In genomic region chr3:171682743-171683142, GRCh38 we compare ENCODE assay signal across 33 cellular contexts.
A peak's percentile ranks its signal among the peaks of the same experiment; 100 is the strongest.
DNase-seq lines count a peak whose midpoint lies in the region; ATAC-seq, FAIRE-seq and TF ChIP-seq lines count a peak whose summit lies in the region.
"Had no signal": no experiment of that assay in that cellular context is flagged by ENCODE, and none has a peak within 500 bp of the region (broad histone marks: within the 10 kb centered on the region; RNA-seq: fewer than 3 reads in every experiment).

No MANE protein-coding gene starts in this region.

- no peaks in the 10 kb centered on the region for H3K79me2 ChIP-seq in K562 (ENCODE audit: control insufficient read depth, insufficient read depth, low read length)

- intact Hi-C loops in K562 (cut with micrococcal nuclease) = no loop called here

- no peak for TF ChIP-seq RAD21 in K562 (CRISPR knock-in tag; conservative IDR thresholded peaks at IDR 0.05 in 1 of 2, IDR thresholded peaks at IDR 0.05 in 1 of 2)

- no TSS peak for BruUV-seq in K562 (replicated peaks; lab: Mats Ljungman, UMichigan)

- in situ Hi-C loops in K562 (cut with MboI) (no loop called here), brain microvascular endothelial cell (cut with HindIII; ENCODE audit: low pct_ligation_motif_present, low sequenced_read_pairs) (no loop called here)

- H4K20me1 ChIP-seq in K562 (replicated peaks; ENCODE audit: control insufficient read depth, insufficient read depth, low read length) = no peaks in the 10 kb centered on the region
- H4K20me1 ChIP-seq: BLaER1; BLaER1 treated with 17β-estradiol and CSF1 and Interleukin-3, amounts not matched to agents 10 nM and 100 nM had no signal

- no peaks in the 10 kb centered on the region for H3K9me1 ChIP-seq in K562 (ENCODE audit: control insufficient read depth, insufficient read depth, low read length)

- H3K27ac ChIP-seq in K562 (ENCODE audit: extremely low read depth, low read depth, low read length) (no peak overlapping the region), brain microvascular endothelial cell (no peak overlapping the region)
- H3K27ac ChIP-seq: 22Rv1; A549; BLaER1; BLaER1 treated with 17β-estradiol and CSF1 and Interleukin-3, amounts not matched to agents 10 nM and 100 nM; C4-2B had no signal

- H3K9me3 Mint-ChIP-seq in progenitor cell of endocrine pancreas (ENCODE audit: low read depth) = peaks cover 26% of the 10 kb centered on the region
- H3K9me3 Mint-ChIP-seq: CD14-positive monocyte; CD4-positive, alpha-beta memory T cell; CD4-positive, alpha-beta T cell; CD8-positive, alpha-beta memory T cell; CD8-positive, alpha-beta T cell had no signal

- H3K4me1 ChIP-seq in K562 (replicated peaks in 1 of 2; ENCODE audit: control insufficient read depth in 2 of 2, insufficient read depth in 2 of 2, low read length in 2 of 2) = no peaks in the 10 kb centered on the region; a peak in 1 of 5 replicates
- H3K4me1 ChIP-seq: BE2C; BLaER1; BLaER1 treated with 17β-estradiol and CSF1 and Interleukin-3, amounts not matched to agents 10 nM and 100 nM had no signal

- no peak for ATAC-seq in K562
- ATAC-seq: A549; CD8-positive, alpha-beta T cell had no signal

- H3K4me1 Mint-ChIP-seq in progenitor cell of endocrine pancreas (ENCODE audit: low read depth) = peaks cover 36% of the 10 kb centered on the region
- H3K4me1 Mint-ChIP-seq: B cell; CD14-positive monocyte; CD4-positive, alpha-beta memory T cell; CD4-positive, CD25-positive, alpha-beta regulatory T cell; CD8-positive, alpha-beta memory T cell had no signal

- POLR2A ChIA-PET in K562 (lab: Yijun Ruan, JAX) = no interaction called here

- 67% methylated on average over 3 of the region's 3 CpGs for WGBS in K562 (ENCODE audit: insufficient coverage, low coverage, missing lambda C conversion rate)

- FAIRE-seq in K562 (lab: Jason Lieb, UNC) = no peak
- FAIRE-seq: A204.1, A549, D721Med had no signal

- H3K4me3 ChIP-seq in K562 (no peak overlapping the region), brain microvascular endothelial cell (ENCODE audit: low read depth, low read length) (no peak overlapping the region)
- H3K4me3 ChIP-seq: A549; BLaER1; BLaER1 treated with 17β-estradiol and CSF1 and Interleukin-3, amounts not matched to agents 10 nM and 100 nM had no signal

- peak overlapping the region; percentile 8 for H3K27ac Mint-ChIP-seq in progenitor cell of endocrine pancreas
- H3K27ac Mint-ChIP-seq: B cell; CD14-positive monocyte; CD4-positive, alpha-beta T cell; CD4-positive, CD25-positive, alpha-beta regulatory T cell; CD8-positive, alpha-beta memory T cell; CD8-positive, alpha-beta T cell had no signal

- H2AFZ ChIP-seq in K562 (ENCODE audit: low read depth, low read length) = no peak overlapping the region

- no peak overlapping the region for H3K4me2 ChIP-seq in K562 (ENCODE audit: insufficient read depth, low read length)
- H3K4me2 ChIP-seq: A549; BLaER1; BLaER1 treated with 17β-estradiol and CSF1 and Interleukin-3, amounts not matched to agents 10 nM and 100 nM had no signal

- no peak for TF ChIP-seq EP300 in K562 (IDR thresholded peaks at IDR 0.05; ENCODE audit: low read length)

- no peaks in the 10 kb centered on the region for H3K9me3 ChIP-seq in K562 (replicated peaks; ENCODE audit: control insufficient read depth, insufficient read depth, low read depth, low read length)
- H3K9me3 ChIP-seq: A549; BE2C; BLaER1; BLaER1 treated with 17β-estradiol and CSF1 and Interleukin-3, amounts not matched to agents 10 nM and 100 nM; Caco-2 had no signal

- H3K4me3 Mint-ChIP-seq in progenitor cell of endocrine pancreas (ENCODE audit: low read depth) = no peak overlapping the region
- H3K4me3 Mint-ChIP-seq: B cell; CD14-positive monocyte; CD4-positive, alpha-beta memory T cell; CD4-positive, alpha-beta T cell; CD4-positive, CD25-positive, alpha-beta regulatory T cell; CD8-positive, alpha-beta memory T cell; CD8-positive, alpha-beta T cell had no signal

- H3K36me3 Mint-ChIP-seq in progenitor cell of endocrine pancreas (ENCODE audit: insufficient read depth) = peaks cover 51% of the 10 kb centered on the region
- H3K36me3 Mint-ChIP-seq: CD4-positive, alpha-beta memory T cell; CD4-positive, CD25-positive, alpha-beta regulatory T cell; CD8-positive, alpha-beta T cell had no signal

- CTCF ChIA-PET in K562 (lab: Yijun Ruan, JAX; ENCODE audit: low intra/inter-chr PET ratio) = no interaction called here

- no peak for TF ChIP-seq POLR2A in K562 (conservative IDR thresholded peaks at IDR 0.05)

- no peak for DNase-seq in K562 (ENCODE audit: extremely low read depth in 1 of 4, low spot score in 3 of 4)
- DNase-seq in progenitor cell of endocrine pancreas (ENCODE audit: low spot score, unreplicated experiment) = no peak
- DNase-seq in activated CD4-positive, alpha-beta T cell treated with anti-CD3 and anti-CD28 coated beads, Interleukin-2, amount 50 U/mL, for 1 hour = no peak
- no peak for DNase-seq in brain microvascular endothelial cell
- DNase-seq: 8988T; ACHN; AML-193; BE2C; C1 segment of cervical spinal cord; Caco-2; Calu3; CD4-positive, alpha-beta memory T cell; CD4-positive, alpha-beta T cell; CD4-positive, CD25-positive, alpha-beta regulatory T cell; CD8-positive, alpha-beta memory T cell; CD8-positive, alpha-beta T cell; COR-L47; DMS 273 treated with DMSO at 0.1 percent for 48 hours; DMS153; DMS53; DMS79; DMS79 treated with DMSO at 0.1 percent for 48 hours; DND-41; EL had no signal

- no peaks in the 10 kb centered on the region for H3K27me3 ChIP-seq in K562 (ENCODE audit: control insufficient read depth in 2 of 2, insufficient read depth in 2 of 2, low read length in 2 of 2)
- H3K27me3 ChIP-seq in brain microvascular endothelial cell (replicated peaks) = no peaks in the 10 kb centered on the region
- H3K27me3 ChIP-seq: BE2C; BLaER1; BLaER1 treated with 17β-estradiol and CSF1 and Interleukin-3, amounts not matched to agents 10 nM and 100 nM had no signal

- H3K9ac ChIP-seq in K562 (ENCODE audit: insufficient read depth in 1 of 2, low read depth in 2 of 2, low read length in 2 of 2) = no peak overlapping the region
- H3K9ac ChIP-seq: BLaER1; BLaER1 treated with 17β-estradiol and CSF1 and Interleukin-3, amounts not matched to agents 10 nM and 100 nM had no signal

- H3K36me3 ChIP-seq in K562 (ENCODE audit: control insufficient read depth, insufficient read depth, low read length) (0 out of 3 replicates have a peak, but pooled peaks cover 3% of the 10 kb centered on the region), brain microvascular endothelial cell (replicated peaks) (peaks cover 3% of the 10 kb centered on the region)
- H3K36me3 ChIP-seq: BE2C, BLaER1 had no signal

- TF ChIP-seq CTCF in K562 (IDR thresholded peaks at IDR 0.05 in 2 of 3, conservative IDR thresholded peaks at IDR 0.05 in 1 of 3; ENCODE audit: insufficient read depth in 2 of 3, low read depth in 1 of 3, low read length in 3 of 3) (no peak), progenitor cell of endocrine pancreas (IDR thresholded peaks at IDR 0.05; ENCODE audit: unreplicated experiment) (no peak), brain microvascular endothelial cell (IDR thresholded peaks at IDR 0.05; ENCODE audit: low read depth, low read length, missing control alignments) (no peak)

- no peaks in the 10 kb centered on the region for H3K27me3 Mint-ChIP-seq in progenitor cell of endocrine pancreas
- H3K27me3 Mint-ChIP-seq: CD4-positive, alpha-beta T cell had no signal

TF ChIP-seq in K562, 482 proteins besides CTCF, POLR2A, EP300 and RAD21 (continues in another document):
- TF ChIP-seq POLR3G (IDR thresholded peaks at IDR 0.05; ENCODE audit: extremely low read depth, insufficient read length, insufficient replicate concordance) = no peak
- TF ChIP-seq CBFB (CRISPR knock-in tag; IDR thresholded peaks at IDR 0.05) = no peak
- no peak for TF ChIP-seq ZNF644 (tag; IDR thresholded peaks at IDR 0.05; ENCODE audit: low read depth)
- TF ChIP-seq ZNF707 (CRISPR knock-in tag; conservative IDR thresholded peaks at IDR 0.05) = 0 out of 2 replicates have a peak, but pooled peaks have one; percentile 39
- TF ChIP-seq AFF1 (IDR thresholded peaks at IDR 0.05; ENCODE audit: low read depth in 1 of 2, partially characterized antibody in 2 of 2) = no peak
- peak; percentile 62; the same call in 1 of the 2 replicates for TF ChIP-seq ZNF277 (CRISPR knock-in tag; IDR thresholded peaks at IDR 0.05; ENCODE audit: borderline replicate concordance)
- no peak for TF ChIP-seq ARID1B (IDR thresholded peaks at IDR 0.05)
